In genomic region chr7:89837515-89837914, GRCh38 we compare ENCODE assay signal across 14 cellular contexts.
DNase-seq lines count a peak whose midpoint lies in the region; ATAC-seq and TF ChIP-seq lines count a peak whose summit lies in the region.
"Had no signal": no experiment of that assay in that cellular context is flagged by ENCODE, and none has a peak within 500 bp of the region (broad histone marks: within the 10 kb centered on the region; RNA-seq: fewer than 3 reads in every experiment).

No MANE protein-coding gene starts in this region.

- H3K27ac ChIP-seq in endodermal cell (ENCODE audit: low read depth, low read length), result peak overlapping the region; percentile 48
- H3K27ac ChIP-seq: C4-2B, cardiac muscle cell had no signal

- H3K36me3 Mint-ChIP-seq in endodermal cell (ENCODE audit: low read depth) (no peaks in the 10 kb centered on the region), chondrocyte (ENCODE audit: low read depth) (no peaks in the 10 kb centered on the region)
- no peaks in the 10 kb centered on the region for H3K36me3 Mint-ChIP-seq in activated CD8-positive, alpha-beta T cell treated with anti-CD3 and anti-CD28 coated beads, Interleukin-2, amount 10 ng/mL, durations not matched to agents 7 days and 5 days (ENCODE audit: low read depth)
- H3K36me3 Mint-ChIP-seq: stimulated activated naive B cell treated with anti-CD40 and anti-IgM and Interleukin-4, amounts not matched to agents 10 μg/mL and 1 μg/mL and 100 μg/mL, for 72 hours had no signal

- CTCF ChIA-PET in activated CD8-positive, alpha-beta T cell treated with anti-CD3 and anti-CD28 coated beads, Interleukin-2, amount 10 ng/mL, durations not matched to agents 7 days and 5 days (lab: Charles Lee), result no interaction called here

- TF ChIP-seq CTCF in endodermal cell (conservative IDR thresholded peaks at IDR 0.05) (no peak), chondrocyte (IDR thresholded peaks at IDR 0.05) (no peak)

- H3K4me1 ChIP-seq in endodermal cell (ENCODE audit: control insufficient read depth, insufficient read depth, low read length) (no peaks in the 10 kb centered on the region), neuron (ENCODE audit: insufficient read depth, low read length) (peaks cover 11% of the 10 kb centered on the region)

- H3K4me1 Mint-ChIP-seq in endodermal cell (peaks cover 4% of the 10 kb centered on the region), chondrocyte (ENCODE audit: low read depth) (no peaks in the 10 kb centered on the region)
- peaks cover 4% of the 10 kb centered on the region for H3K4me1 Mint-ChIP-seq in activated CD8-positive, alpha-beta T cell treated with anti-CD3 and anti-CD28 coated beads, Interleukin-2, amount 10 ng/mL, durations not matched to agents 7 days and 5 days (ENCODE audit: low read depth)
- H3K4me1 Mint-ChIP-seq: stimulated activated naive B cell treated with anti-CD40 and anti-IgM and Interleukin-4, amounts not matched to agents 10 μg/mL and 1 μg/mL and 100 μg/mL, for 72 hours had no signal

- H3K27ac Mint-ChIP-seq in endodermal cell (no peak overlapping the region), chondrocyte (ENCODE audit: unreplicated experiment) (no peak overlapping the region)
- no peak overlapping the region for H3K27ac Mint-ChIP-seq in activated CD8-positive, alpha-beta T cell treated with anti-CD3 and anti-CD28 coated beads, Interleukin-2, amount 10 ng/mL, durations not matched to agents 7 days and 5 days
- H3K27ac Mint-ChIP-seq: stimulated activated naive B cell treated with anti-CD40 and anti-IgM and Interleukin-4, amounts not matched to agents 10 μg/mL and 1 μg/mL and 100 μg/mL, for 72 hours had no signal

- peak; percentile 86 for DNase-seq in DMS53 treated with DMSO at 0.1 percent for 48 hours (lab: John Stamatoyannopoulos, UW; ENCODE audit: unreplicated experiment)
- peak; percentile 92 for DNase-seq in NCI-H82 (lab: John Stamatoyannopoulos, UW)
- no peak for DNase-seq in endodermal cell
- no peak for DNase-seq in NCI-H2107 (lab: John Stamatoyannopoulos, UW)
- DNase-seq in chondrocyte (ENCODE audit: low spot score), result no peak
- no peak for DNase-seq in activated CD8-positive, alpha-beta T cell treated with anti-CD3 and anti-CD28 coated beads, Interleukin-2, amount 10 ng/mL, durations not matched to agents 7 days and 5 days
- DNase-seq: activated CD4-positive, CD25-positive, alpha-beta regulatory T cell; activated T-cell treated with anti-CD3 and anti-CD28 coated beads, Interleukin-2, amount 50 U/mL, for 48 hours; stimulated activated naive B cell treated with anti-CD40 and anti-IgM and Interleukin-4, amounts not matched to agents 10 μg/mL and 1 μg/mL and 100 μg/mL, for 72 hours had no signal

- H3K4me3 Mint-ChIP-seq in endodermal cell, result no peak overlapping the region
- H3K4me3 Mint-ChIP-seq in chondrocyte (ENCODE audit: unreplicated experiment), result no peak overlapping the region
- no peak overlapping the region for H3K4me3 Mint-ChIP-seq in activated CD8-positive, alpha-beta T cell treated with anti-CD3 and anti-CD28 coated beads, Interleukin-2, amount 10 ng/mL, durations not matched to agents 7 days and 5 days
- H3K4me3 Mint-ChIP-seq: neural crest cell; stimulated activated naive B cell treated with anti-CD40 and anti-IgM and Interleukin-4, amounts not matched to agents 10 μg/mL and 1 μg/mL and 100 μg/mL, for 72 hours had no signal

- no peak overlapping the region for H3K9ac ChIP-seq in endodermal cell (ENCODE audit: extremely low read depth, low read length, poor library complexity, severe bottlenecking)

- ATAC-seq in activated CD8-positive, alpha-beta T cell treated with anti-CD3 and anti-CD28 coated beads, Interleukin-2, amount 10 ng/mL, durations not matched to agents 7 days and 5 days, result no peak
- no peak for ATAC-seq in HG02763 (IDR thresholded peaks at IDR 0.05; ENCODE audit: unreplicated experiment)
- ATAC-seq: stimulated activated naive B cell treated with anti-CD40 and anti-IgM and Interleukin-4, amounts not matched to agents 10 μg/mL and 1 μg/mL and 100 μg/mL, for 72 hours had no signal

- H3K27me3 Mint-ChIP-seq in endodermal cell (ENCODE audit: insufficient read depth) (no peaks in the 10 kb centered on the region), chondrocyte (ENCODE audit: low read depth) (peaks cover 9% of the 10 kb centered on the region)
- H3K27me3 Mint-ChIP-seq in activated CD8-positive, alpha-beta T cell treated with anti-CD3 and anti-CD28 coated beads, Interleukin-2, amount 10 ng/mL, durations not matched to agents 7 days and 5 days (ENCODE audit: low read depth), result no peaks in the 10 kb centered on the region
- H3K27me3 Mint-ChIP-seq: stimulated activated naive B cell treated with anti-CD40 and anti-IgM and Interleukin-4, amounts not matched to agents 10 μg/mL and 1 μg/mL and 100 μg/mL, for 72 hours had no signal

- H3K9me3 ChIP-seq in endodermal cell (ENCODE audit: control insufficient read depth, low read length) (no peaks in the 10 kb centered on the region), neuron (ENCODE audit: low read length) (no peaks in the 10 kb centered on the region)

- no peaks in the 10 kb centered on the region for H3K27me3 ChIP-seq in endodermal cell (ENCODE audit: control insufficient read depth, insufficient read depth, low read length, poor library complexity, severe bottlenecking)
- no peaks in the 10 kb centered on the region for H3K27me3 ChIP-seq in neuron (ENCODE audit: insufficient read depth, low read length)
- H3K27me3 ChIP-seq: cardiac muscle cell had no signal

- peak overlapping the region; percentile 26 for H2AFZ ChIP-seq in neuron (ENCODE audit: low read depth, low read length)

- POLR2A ChIA-PET in activated CD8-positive, alpha-beta T cell treated with anti-CD3 and anti-CD28 coated beads, Interleukin-2, amount 10 ng/mL, durations not matched to agents 7 days and 5 days (lab: Charles Lee), result no interaction called here

- H3K4me3 ChIP-seq in endodermal cell (ENCODE audit: low read length), result no peak overlapping the region
- H3K4me3 ChIP-seq in neuron (ENCODE audit: low read length), result no peak overlapping the region
- H3K4me3 ChIP-seq: cardiac muscle cell had no signal

- H3K36me3 ChIP-seq in endodermal cell (ENCODE audit: control insufficient read depth, insufficient read depth, low read length) (no peaks in the 10 kb centered on the region), neuron (ENCODE audit: insufficient read depth, low read length) (no peaks in the 10 kb centered on the region)
- H3K36me3 ChIP-seq: cardiac muscle cell had no signal

- WGBS in endodermal cell (ENCODE audit: insufficient coverage in 1 of 2, insufficient read length in 1 of 2), 2 experiments, result 60 to 68% methylated on average over 1 of the region's 1 CpG

- H3K9me3 Mint-ChIP-seq in endodermal cell (no peaks in the 10 kb centered on the region), chondrocyte (ENCODE audit: low read depth) (no peaks in the 10 kb centered on the region)
- no peaks in the 10 kb centered on the region for H3K9me3 Mint-ChIP-seq in activated CD8-positive, alpha-beta T cell treated with anti-CD3 and anti-CD28 coated beads, Interleukin-2, amount 10 ng/mL, durations not matched to agents 7 days and 5 days (ENCODE audit: insufficient read depth)
- H3K9me3 Mint-ChIP-seq: neural crest cell; stimulated activated naive B cell treated with anti-CD40 and anti-IgM and Interleukin-4, amounts not matched to agents 10 μg/mL and 1 μg/mL and 100 μg/mL, for 72 hours had no signal

Comparison
In these comparisons a context has a peak if more than half of its experiments do, and no peak if none do; other contexts are left out.
1. DNase-seq: peak in DMS53 treated with DMSO at 0.1 percent for 48 hours (single experiment) and NCI-H82 (single experiment); none in endodermal cell (single experiment), NCI-H2107 (single experiment), chondrocyte (single experiment) and activated CD8-positive, alpha-beta T cell treated with anti-CD3 and anti-CD28 coated beads, Interleukin-2, amount 10 ng/mL, durations not matched to agents 7 days and 5 days (single experiment).